Comparison of ENCODE assay signal across 8 cellular contexts in genomic region chr9:129490583-129491485, GRCh38.
DNase-seq lines count a peak whose midpoint lies in the region; ATAC-seq and TF ChIP-seq lines count a peak whose summit lies in the region.

No MANE protein-coding gene starts in this region.

- H3K79me2 ChIP-seq in hepatocyte: peaks cover 34% of the 10 kb centered on the region

- H3K4me3 ChIP-seq in HEK293 (ENCODE audit: low read depth, low read length): no peak overlapping the region
- H3K4me3 ChIP-seq in hepatocyte: no peak overlapping the region
- H3K4me3 ChIP-seq in skeletal muscle satellite cell (ENCODE audit: low read length): peak overlapping the region; percentile 64

- no peaks in the 10 kb centered on the region for H3K27me3 ChIP-seq in hepatocyte
- no peaks in the 10 kb centered on the region for H3K27me3 ChIP-seq in skeletal muscle satellite cell (ENCODE audit: control insufficient read depth, insufficient read depth, low read length)

- peak overlapping the region; percentile 83 for H3K9ac ChIP-seq in skeletal muscle satellite cell (ENCODE audit: low read depth, low read length)

- H3K27ac Mint-ChIP-seq in activated T-helper 17 cell treated with anti-CD3 and anti-CD28 coated beads, Interleukin-2, amount 50 U/mL, for 72 hours: peak overlapping the region; percentile 91

- H3K9me2 ChIP-seq in hepatocyte (replicated peaks; ENCODE audit: insufficient read depth): no peaks in the 10 kb centered on the region

- H3K27ac ChIP-seq in HEK293 (ENCODE audit: extremely low read depth, low read depth, low read length) (no peak overlapping the region), hepatocyte (peak overlapping the region; percentile 100)

- no peaks in the 10 kb centered on the region for H3K9me3 ChIP-seq in HEK293 (ENCODE audit: control insufficient read depth, insufficient read depth, low read depth, low read length)
- H3K9me3 ChIP-seq in hepatocyte (ENCODE audit: low read depth): no peaks in the 10 kb centered on the region
- H3K9me3 ChIP-seq in skeletal muscle satellite cell (replicated peaks; ENCODE audit: low read length): no peaks in the 10 kb centered on the region

- WGBS in hepatocyte (ENCODE audit: low lambda C conversion rate, missing lambda C conversion rate): 73% methylated on average over 11 of the region's 11 CpGs

- no peaks in the 10 kb centered on the region for H4K20me1 ChIP-seq in hepatocyte (ENCODE audit: insufficient read depth, poor library complexity, severe bottlenecking)

- H3K36me3 Mint-ChIP-seq in activated T-helper 17 cell treated with anti-CD3 and anti-CD28 coated beads, Interleukin-2, amount 50 U/mL, for 72 hours (ENCODE audit: low read depth): peaks cover 70% of the 10 kb centered on the region

- no peak overlapping the region for H2AFZ ChIP-seq in hepatocyte

- H3K4me1 ChIP-seq in HEK293 (ENCODE audit: control insufficient read depth, insufficient read depth, low read length): no peaks in the 10 kb centered on the region
- H3K4me1 ChIP-seq in hepatocyte (ENCODE audit: insufficient read depth): peaks cover 75% of the 10 kb centered on the region
- peaks cover 63% of the 10 kb centered on the region for H3K4me1 ChIP-seq in skeletal muscle satellite cell (ENCODE audit: control insufficient read depth, insufficient read depth, low read length)

- peaks cover 34% of the 10 kb centered on the region for H3K4me1 Mint-ChIP-seq in activated T-helper 17 cell treated with anti-CD3 and anti-CD28 coated beads, Interleukin-2, amount 50 U/mL, for 72 hours

- DNase-seq in hepatocyte (ENCODE audit: low spot score) (peak; percentile 61), NCI-H1092 treated with DMSO at 0.1 percent for 48 hours (lab: John Stamatoyannopoulos, UW) (no peak), GM19238 (ENCODE audit: insufficient read length, low spot score) (no peak), iPS-NIHi7 (ENCODE audit: extremely low spot score) (no peak)

- peak; percentile 5 for ATAC-seq in activated T-helper 17 cell treated with anti-CD3 and anti-CD28 coated beads, Interleukin-2, amount 50 U/mL, for 72 hours (replicated peaks)
- no peak for ATAC-seq in GM21360 (IDR thresholded peaks at IDR 0.05; ENCODE audit: unreplicated experiment)

- TF ChIP-seq CTCF in HEK293 (tag by site-specific recombination; IDR thresholded peaks at IDR 0.05): no peak
- TF ChIP-seq CTCF in hepatocyte (IDR thresholded peaks at IDR 0.05; ENCODE audit: poor library complexity): no peak

- H3K27me3 Mint-ChIP-seq in activated T-helper 17 cell treated with anti-CD3 and anti-CD28 coated beads, Interleukin-2, amount 50 U/mL, for 72 hours: no peaks in the 10 kb centered on the region

- H3K36me3 ChIP-seq in HEK293 (ENCODE audit: control insufficient read depth in 2 of 2, insufficient read depth in 1 of 2, low read length in 2 of 2): no peaks in the 10 kb centered on the region
- H3K36me3 ChIP-seq in hepatocyte (replicated peaks; ENCODE audit: insufficient read depth, low read depth): no peaks in the 10 kb centered on the region
- H3K36me3 ChIP-seq in skeletal muscle satellite cell (ENCODE audit: insufficient read depth, low read length): peaks cover 4% of the 10 kb centered on the region

- no peaks in the 10 kb centered on the region for H3K9me3 Mint-ChIP-seq in activated T-helper 17 cell treated with anti-CD3 and anti-CD28 coated beads, Interleukin-2, amount 50 U/mL, for 72 hours

- CTCF ChIA-PET in HEK293 (lab: Yijun Ruan, JAX): interaction anchor here (0.6 kb wide), 3 partner anchors 9 to 221 kb away, joined by 3 to 4 read pairs (median 3); no protein-coding TSS in a partner anchor

- peak overlapping the region; percentile 86 for H3K4me3 Mint-ChIP-seq in activated T-helper 17 cell treated with anti-CD3 and anti-CD28 coated beads, Interleukin-2, amount 50 U/mL, for 72 hours

- POLR2A ChIA-PET in HEK293 (lab: Yijun Ruan, JAX): interaction anchor here (1.1 to 2.5 kb wide), 2 partner anchors 9 to 31 kb away, joined by 4 to 8 read pairs; no protein-coding TSS in a partner anchor

- H3K4me2 ChIP-seq in hepatocyte (peak overlapping the region; percentile 85), skeletal muscle satellite cell (ENCODE audit: low read length) (peak overlapping the region; percentile 77)

TF ChIP-seq in HEK293, 187 proteins besides CTCF, POLR2A, EP300 and RAD21 (continues in another document):
- TF ChIP-seq ZFP69B (tag by site-specific recombination; IDR thresholded peaks at IDR 0.05) (no peak), IKZF3 (tag by site-specific recombination; IDR thresholded peaks at IDR 0.05) (no peak), ZBTB11 (tag by site-specific recombination; conservative IDR thresholded peaks at IDR 0.05; ENCODE audit: low read depth) (no peak), ZNF48 (tag by site-specific recombination; IDR thresholded peaks at IDR 0.05) (no peak), OVOL3 (tag by site-specific recombination; IDR thresholded peaks at IDR 0.05) (no peak), ZNF23 (tag by site-specific recombination; IDR thresholded peaks at IDR 0.05; ENCODE audit: borderline replicate concordance) (no peak), ZIC2 (tag by site-specific recombination; IDR thresholded peaks at IDR 0.05) (peak; percentile 97), ZFP3 (tag by site-specific recombination; IDR thresholded peaks at IDR 0.05; ENCODE audit: low read depth) (no peak), KLF7 (tag by site-specific recombination; IDR thresholded peaks at IDR 0.05; ENCODE audit: borderline replicate concordance) (no peak), ZNF501 (tag by site-specific recombination; IDR thresholded peaks at IDR 0.05) (no peak), ZNF148 (tag by site-specific recombination; IDR thresholded peaks at IDR 0.05; ENCODE audit: borderline replicate concordance) (no peak)
